Comparison of ENCODE assay signal across 12 cellular contexts in the genomic region with DNA sequence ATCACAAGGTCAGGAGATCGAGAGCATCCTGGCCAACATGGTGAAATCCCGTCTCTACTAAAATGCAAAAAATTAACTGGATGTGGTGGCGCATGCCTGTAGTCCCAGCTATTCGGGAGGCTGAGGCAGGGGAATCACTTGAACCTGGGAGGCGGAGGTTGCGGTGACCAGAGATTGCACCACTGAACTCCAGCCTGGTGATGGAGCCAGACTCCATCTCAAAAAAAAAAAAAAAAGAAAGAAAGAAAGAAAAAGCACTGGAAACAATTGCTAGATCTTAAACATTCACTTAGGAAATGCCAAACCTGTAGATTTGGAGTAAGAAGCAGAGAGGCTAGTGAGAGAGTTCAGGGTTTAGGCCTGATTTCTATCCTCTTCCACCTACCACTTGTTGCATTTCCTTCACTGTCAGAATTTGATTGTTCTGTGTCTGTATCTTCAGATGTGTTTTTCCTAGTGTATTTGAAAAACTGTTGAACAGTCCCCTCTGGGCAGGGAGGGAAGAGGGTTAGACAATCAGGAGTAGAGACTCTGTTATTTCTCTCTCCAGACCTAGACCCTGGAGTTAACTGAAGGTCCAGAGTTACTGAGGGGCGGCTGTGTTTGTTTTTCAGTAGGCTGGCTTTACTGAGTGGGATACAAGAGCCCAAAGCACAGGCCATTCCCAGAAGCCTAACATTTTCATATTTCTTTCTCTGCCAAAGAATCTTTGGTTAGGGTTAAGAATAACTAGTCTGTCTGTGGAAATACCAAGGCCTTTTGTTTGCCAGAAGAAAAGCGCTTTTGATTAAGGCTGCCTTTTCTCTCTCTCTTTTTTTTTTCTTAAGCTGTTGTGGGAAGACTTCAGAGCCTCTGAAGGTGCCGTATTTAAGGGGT. TPM values are rescaled to one million over a fixed set of nuclear protein-coding genes. Genes with fewer than 3 reads are reported as not detected.
DNase-seq lines count a peak whose midpoint lies in the region; ATAC-seq and TF ChIP-seq lines count a peak whose summit lies in the region.
"Had no signal": no experiment of that assay in that cellular context is flagged by ENCODE, and none has a peak within 500 bp of the region (broad histone marks: within the 10 kb centered on the region; RNA-seq: fewer than 3 reads in every experiment).

No MANE protein-coding gene starts in this region.

- peaks cover 68% of the 10 kb centered on the region for H4K20me1 ChIP-seq in BLaER1

- H3K9me3 Mint-ChIP-seq in naive thymus-derived CD8-positive, alpha-beta T cell = no peaks in the 10 kb centered on the region

- 54 to 64% (median 56%) methylated on average over 9 of the region's 9 CpGs for WGBS in ovary, 3 donors

- H3K4me3 Mint-ChIP-seq in naive thymus-derived CD8-positive, alpha-beta T cell = no peak overlapping the region
- H3K4me3 Mint-ChIP-seq: B cell had no signal

- H3K27ac ChIP-seq in BLaER1 = peak overlapping the region; percentile 10
- H3K27ac ChIP-seq in angular gyrus (ENCODE audit: low read depth, low read length) = peak overlapping the region; percentile 68
- H3K27ac ChIP-seq in ovary = peak overlapping the region; percentile 43 to 74

- no peak for TF ChIP-seq EP300 in ovary (IDR thresholded peaks at IDR 0.05)

- DNase-seq in Right ventricle myocardium superior = no peak
- no peak for DNase-seq in ovary
- no peak for DNase-seq in NCI-H345 treated with DMSO at 0.1 percent for 48 hours (lab: John Stamatoyannopoulos, UW; ENCODE audit: unreplicated experiment)
- no peak for DNase-seq in naive thymus-derived CD8-positive, alpha-beta T cell
- DNase-seq: NCI-H345; stimulated activated CD4-positive, alpha-beta T cell treated with anti-CD3 and anti-CD28 coated beads, Interleukin-4, amount 100 ng/mL, for 1 hour; SW 1271 had no signal

- H3K9ac ChIP-seq in BLaER1 = peak overlapping the region; percentile 17

- H3K27ac Mint-ChIP-seq in naive thymus-derived CD8-positive, alpha-beta T cell = no peak overlapping the region
- H3K27ac Mint-ChIP-seq: B cell had no signal

- no peak for TF ChIP-seq CTCF in ovary (IDR thresholded peaks at IDR 0.05)

- intact Hi-C loops in Right ventricle myocardium superior (cut with DNase I) = no loop called here
- intact Hi-C loops in ovary (cut with DNase I) = no loop called here

- H3K9me3 ChIP-seq in BLaER1 (no peaks in the 10 kb centered on the region), ovary (no peaks in the 10 kb centered on the region)

- no peak for TF ChIP-seq POLR2A in ovary (IDR thresholded peaks at IDR 0.05)

- H3K4me1 ChIP-seq in BLaER1 (peaks cover 59% of the 10 kb centered on the region), ovary (ENCODE audit: insufficient read depth) (peaks cover 14% of the 10 kb centered on the region)

- ATAC-seq in Right ventricle myocardium superior (ENCODE audit: poor library complexity) (peak; percentile 59), HG03432 (IDR thresholded peaks at IDR 0.05; ENCODE audit: unreplicated experiment) (no peak), GM19452 (IDR thresholded peaks at IDR 0.05; ENCODE audit: unreplicated experiment) (no peak)
- no peak for ATAC-seq in naive thymus-derived CD8-positive, alpha-beta T cell

- H3K4me2 ChIP-seq in BLaER1 = peak overlapping the region; percentile 61

- POLR2A ChIA-PET in naive thymus-derived CD8-positive, alpha-beta T cell (lab: Charles Lee) = no interaction called here

- H3K4me3 ChIP-seq in BLaER1 (no peak overlapping the region), ovary (no peak overlapping the region)

- H3K4me1 Mint-ChIP-seq in naive thymus-derived CD8-positive, alpha-beta T cell = no peaks in the 10 kb centered on the region
- H3K4me1 Mint-ChIP-seq: B cell had no signal

- no peaks in the 10 kb centered on the region for H3K36me3 Mint-ChIP-seq in naive thymus-derived CD8-positive, alpha-beta T cell

- no peaks in the 10 kb centered on the region for H3K27me3 ChIP-seq in BLaER1
- no peaks in the 10 kb centered on the region for H3K27me3 ChIP-seq in ovary

- H3K27me3 Mint-ChIP-seq in naive thymus-derived CD8-positive, alpha-beta T cell = peaks cover 0 to 3% (median 0%) of the 10 kb centered on the region in 5 donors
- H3K27me3 Mint-ChIP-seq: B cell had no signal

- H3K36me3 ChIP-seq in BLaER1 (no peaks in the 10 kb centered on the region), ovary (no peaks in the 10 kb centered on the region)

RNA-seq across cellular contexts. Expression of gene MACF1, which starts 31.1 kb away (rescaled TPM):
- total RNA-seq in Right ventricle myocardium superior (200 TPM), ovary (100 to 1,000 TPM; 212 to 331 (median 269) TPM)
- polyA plus RNA-seq in ovary = 100 to 1,000 TPM in 1 of 2 donors, 10 to 100 TPM in 1; 93.6 to 198 TPM
- total RNA-seq in naive thymus-derived CD8-positive, alpha-beta T cell = 100 to 1,000 TPM; 215 to 222 TPM
- polyA plus RNA-seq in naive thymus-derived CD8-positive, alpha-beta T cell = 10 to 100 TPM; 13.4 to 60.8 (median 14.7) TPM

Comparison
In these comparisons a context has a peak if more than half of its experiments do, and no peak if none do; other contexts are left out.
1. H3K27ac ChIP-seq: peak in every context shown above with its lines; median percentile 68 in angular gyrus; 58 in ovary; 10 in BLaER1.